In the genomic region with DNA sequence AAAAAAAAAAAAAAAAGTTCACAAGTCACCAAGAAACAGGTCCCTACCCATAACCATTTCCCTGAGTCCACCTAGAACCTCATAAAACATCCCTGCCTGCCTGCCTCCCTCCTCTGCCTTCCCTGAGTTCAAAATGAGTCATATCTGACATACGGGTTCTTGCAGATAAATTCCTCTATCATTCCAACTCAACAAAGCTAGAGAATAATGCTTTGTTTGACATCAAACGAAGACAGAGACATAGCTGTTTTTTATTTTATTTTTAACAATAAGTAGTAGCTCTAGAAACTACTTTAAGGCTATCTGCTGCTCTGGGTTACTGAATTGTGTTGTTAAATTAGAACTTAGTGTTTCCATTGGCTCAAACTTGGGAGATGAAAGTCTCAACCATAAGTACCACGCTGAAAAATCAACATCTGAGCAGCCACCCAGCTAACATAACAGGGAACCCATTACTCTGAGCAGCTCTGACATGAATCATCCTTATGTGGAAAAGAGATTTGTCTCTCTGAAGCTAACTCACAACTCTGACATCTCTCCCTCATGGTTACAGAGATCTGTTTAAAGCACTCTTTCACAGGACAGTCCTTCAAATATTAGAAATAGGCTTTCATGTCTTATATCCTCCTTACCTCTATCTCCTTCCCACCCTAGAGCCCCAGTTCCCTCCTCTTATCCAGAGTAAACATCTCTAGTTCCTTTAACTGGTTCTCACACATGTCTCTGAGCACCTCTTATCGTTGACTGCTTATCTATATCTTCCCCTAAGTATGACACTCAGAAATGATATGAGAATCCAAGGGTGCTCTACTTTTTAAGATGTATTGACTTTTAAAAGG, we compare ENCODE assay signal across 1 cellular context.
TF ChIP-seq lines count a peak whose summit lies in the region.

No MANE protein-coding gene starts in this region.

TF ChIP-seq in K562, 482 proteins besides CTCF, POLR2A, EP300 and RAD21 (continued from another document and continues in another):
- TF ChIP-seq ELK1 (CRISPR knock-in tag; IDR thresholded peaks at IDR 0.05) (no peak), U2AF2 (optimal IDR thresholded peaks at IDR 0.05; ENCODE audit: low read depth, low read length) (no peak), THAP7 (CRISPR knock-in tag; IDR thresholded peaks at IDR 0.05) (no peak), ZNF354B (CRISPR knock-in tag; IDR thresholded peaks at IDR 0.05) (no peak), ZNF584 (CRISPR knock-in tag; IDR thresholded peaks at IDR 0.05; ENCODE audit: low read depth) (no peak), PHF21A (IDR thresholded peaks at IDR 0.05; ENCODE audit: borderline replicate concordance, low read depth) (no peak), TAL1 (IDR thresholded peaks at IDR 0.05) (peak; percentile 90), LARP7 (IDR thresholded peaks at IDR 0.05) (no peak), SAP30 (IDR thresholded peaks at IDR 0.05; ENCODE audit: borderline replicate concordance, insufficient read depth, low read depth, low read length, poor library complexity, severe bottlenecking) (no peak), ZBTB1 (CRISPR knock-in tag; IDR thresholded peaks at IDR 0.05; ENCODE audit: borderline replicate concordance, low read depth) (no peak), MEIS2 (IDR thresholded peaks at IDR 0.05; ENCODE audit: partially characterized antibody) (peak; percentile 84), ZC3H11A (IDR thresholded peaks at IDR 0.05; ENCODE audit: low read depth, low read length) (no peak), ARID3A (IDR thresholded peaks at IDR 0.05; ENCODE audit: borderline replicate concordance, low read depth, low read length) (0 out of 2 replicates have a peak, but pooled peaks have one; percentile 9), ZNF24 (IDR thresholded peaks at IDR 0.05) (no peak), MCM7 (IDR thresholded peaks at IDR 0.05) (no peak), HNRNPH1 (optimal IDR thresholded peaks at IDR 0.05; ENCODE audit: low read depth, low read length) (no peak), ZNF212 (CRISPR knock-in tag; IDR thresholded peaks at IDR 0.05) (no peak), FUS (optimal IDR thresholded peaks at IDR 0.05; ENCODE audit: low read depth, low read length) (no peak), ZSCAN32 (CRISPR knock-in tag; IDR thresholded peaks at IDR 0.05) (no peak), NUFIP1 (IDR thresholded peaks at IDR 0.05; ENCODE audit: partially characterized antibody) (no peak), ZFPM2 (CRISPR knock-in tag; IDR thresholded peaks at IDR 0.05) (no peak), TGIF2 (CRISPR knock-in tag; IDR thresholded peaks at IDR 0.05) (no peak), MBD2 (IDR thresholded peaks at IDR 0.05; ENCODE audit: borderline replicate concordance, low read depth) (no peak), YBX1 (IDR thresholded peaks at IDR 0.05) (no peak), PATZ1 (CRISPR knock-in tag; IDR thresholded peaks at IDR 0.05; ENCODE audit: borderline replicate concordance) (no peak), CCNT2 (IDR thresholded peaks at IDR 0.05; ENCODE audit: borderline replicate concordance, extremely low read depth, insufficient read length, low read depth, low read length) (peak; percentile 72), MTF1 (CRISPR knock-in tag; IDR thresholded peaks at IDR 0.05; ENCODE audit: borderline replicate concordance) (no peak), PHB (CRISPR knock-in tag; IDR thresholded peaks at IDR 0.05) (no peak), THRAP3 (IDR thresholded peaks at IDR 0.05; ENCODE audit: borderline replicate concordance) (no peak), ZNF507 (tag; conservative IDR thresholded peaks at IDR 0.05) (no peak), HNRNPK (IDR thresholded peaks at IDR 0.05; ENCODE audit: low read depth, low read length, poor library complexity, severe bottlenecking) (no peak), TCF7 (IDR thresholded peaks at IDR 0.05; ENCODE audit: borderline replicate concordance) (no peak), ZNF668 (CRISPR knock-in tag; IDR thresholded peaks at IDR 0.05) (no peak), ZNF408 (CRISPR knock-in tag; IDR thresholded peaks at IDR 0.05; ENCODE audit: low read depth) (no peak), SMARCE1 (IDR thresholded peaks at IDR 0.05) (peak; percentile 97), HBP1 (CRISPR knock-in tag; IDR thresholded peaks at IDR 0.05) (no peak), CBX5 (IDR thresholded peaks at IDR 0.05; ENCODE audit: borderline replicate concordance, low read depth) (no peak), NR3C1 (CRISPR knock-in tag; IDR thresholded peaks at IDR 0.05) (no peak), CTCFL (IDR thresholded peaks at IDR 0.05; ENCODE audit: borderline replicate concordance, insufficient read depth, low read depth, low read length, poor library complexity, severe bottlenecking) (no peak), TEAD1 (CRISPR knock-in tag; IDR thresholded peaks at IDR 0.05) (peak in 1 of 2 experiments; percentile 42; a peak in 1 of 4 replicates), E2F4 (CRISPR knock-in tag; IDR thresholded peaks at IDR 0.05; ENCODE audit: low read depth) (no peak), ZEB2 (IDR thresholded peaks at IDR 0.05) (peak; percentile 85), MTA2 (IDR thresholded peaks at IDR 0.05; ENCODE audit: low read depth) (peak; percentile 82)
- TF ChIP-seq, protein P1, sequence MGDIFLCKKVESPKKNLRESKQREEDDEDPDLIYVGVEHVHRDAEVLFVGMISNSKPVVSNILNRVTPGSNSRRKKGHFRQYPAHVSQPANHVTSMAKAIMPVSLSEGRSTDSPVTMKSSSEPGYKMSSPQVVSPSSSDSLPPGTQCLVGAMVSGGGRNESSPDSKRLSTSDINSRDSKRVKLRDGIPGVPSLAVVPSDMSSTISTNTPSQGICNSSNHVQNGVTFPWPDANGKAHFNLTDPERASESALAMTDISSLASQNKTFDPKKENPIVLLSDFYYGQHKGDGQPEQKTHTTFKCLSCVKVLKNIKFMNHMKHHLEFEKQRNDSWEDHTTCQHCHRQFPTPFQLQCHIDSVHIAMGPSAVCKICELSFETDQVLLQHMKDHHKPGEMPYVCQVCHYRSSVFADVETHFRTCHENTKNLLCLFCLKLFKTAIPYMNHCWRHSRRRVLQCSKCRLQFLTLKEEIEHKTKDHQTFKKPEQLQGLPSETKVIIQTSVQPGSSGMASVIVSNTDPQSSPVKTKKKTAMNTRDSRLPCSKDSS (IDR thresholded peaks at IDR 0.05; ENCODE audit: low read depth, partially characterized antibody), result no peak
- TF ChIP-seq, protein P2, sequence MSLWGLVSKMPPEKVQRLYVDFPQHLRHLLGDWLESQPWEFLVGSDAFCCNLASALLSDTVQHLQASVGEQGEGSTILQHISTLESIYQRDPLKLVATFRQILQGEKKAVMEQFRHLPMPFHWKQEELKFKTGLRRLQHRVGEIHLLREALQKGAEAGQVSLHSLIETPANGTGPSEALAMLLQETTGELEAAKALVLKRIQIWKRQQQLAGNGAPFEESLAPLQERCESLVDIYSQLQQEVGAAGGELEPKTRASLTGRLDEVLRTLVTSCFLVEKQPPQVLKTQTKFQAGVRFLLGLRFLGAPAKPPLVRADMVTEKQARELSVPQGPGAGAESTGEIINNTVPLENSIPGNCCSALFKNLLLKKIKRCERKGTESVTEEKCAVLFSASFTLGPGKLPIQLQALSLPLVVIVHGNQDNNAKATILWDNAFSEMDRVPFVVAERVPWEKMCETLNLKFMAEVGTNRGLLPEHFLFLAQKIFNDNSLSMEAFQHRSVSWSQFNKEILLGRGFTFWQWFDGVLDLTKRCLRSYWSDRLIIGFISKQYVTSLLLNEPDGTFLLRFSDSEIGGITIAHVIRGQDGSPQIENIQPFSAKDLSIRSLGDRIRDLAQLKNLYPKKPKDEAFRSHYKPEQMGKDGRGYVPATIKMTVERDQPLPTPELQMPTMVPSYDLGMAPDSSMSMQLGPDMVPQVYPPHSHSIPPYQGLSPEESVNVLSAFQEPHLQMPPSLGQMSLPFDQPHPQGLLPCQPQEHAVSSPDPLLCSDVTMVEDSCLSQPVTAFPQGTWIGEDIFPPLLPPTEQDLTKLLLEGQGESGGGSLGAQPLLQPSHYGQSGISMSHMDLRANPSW (CRISPR knock-in tag; IDR thresholded peaks at IDR 0.05), result no peak
- TF ChIP-seq, protein P3, sequence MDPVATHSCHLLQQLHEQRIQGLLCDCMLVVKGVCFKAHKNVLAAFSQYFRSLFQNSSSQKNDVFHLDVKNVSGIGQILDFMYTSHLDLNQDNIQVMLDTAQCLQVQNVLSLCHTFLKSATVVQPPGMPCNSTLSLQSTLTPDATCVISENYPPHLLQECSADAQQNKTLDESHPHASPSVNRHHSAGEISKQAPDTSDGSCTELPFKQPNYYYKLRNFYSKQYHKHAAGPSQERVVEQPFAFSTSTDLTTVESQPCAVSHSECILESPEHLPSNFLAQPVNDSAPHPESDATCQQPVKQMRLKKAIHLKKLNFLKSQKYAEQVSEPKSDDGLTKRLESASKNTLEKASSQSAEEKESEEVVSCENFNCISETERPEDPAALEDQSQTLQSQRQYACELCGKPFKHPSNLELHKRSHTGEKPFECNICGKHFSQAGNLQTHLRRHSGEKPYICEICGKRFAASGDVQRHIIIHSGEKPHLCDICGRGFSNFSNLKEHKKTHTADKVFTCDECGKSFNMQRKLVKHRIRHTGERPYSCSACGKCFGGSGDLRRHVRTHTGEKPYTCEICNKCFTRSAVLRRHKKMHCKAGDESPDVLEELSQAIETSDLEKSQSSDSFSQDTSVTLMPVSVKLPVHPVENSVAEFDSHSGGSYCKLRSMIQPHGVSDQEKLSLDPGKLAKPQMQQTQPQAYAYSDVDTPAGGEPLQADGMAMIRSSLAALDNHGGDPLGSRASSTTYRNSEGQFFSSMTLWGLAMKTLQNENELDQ (CRISPR knock-in tag; IDR thresholded peaks at IDR 0.05; ENCODE audit: borderline replicate concordance), result no peak
